In the genomic region with DNA sequence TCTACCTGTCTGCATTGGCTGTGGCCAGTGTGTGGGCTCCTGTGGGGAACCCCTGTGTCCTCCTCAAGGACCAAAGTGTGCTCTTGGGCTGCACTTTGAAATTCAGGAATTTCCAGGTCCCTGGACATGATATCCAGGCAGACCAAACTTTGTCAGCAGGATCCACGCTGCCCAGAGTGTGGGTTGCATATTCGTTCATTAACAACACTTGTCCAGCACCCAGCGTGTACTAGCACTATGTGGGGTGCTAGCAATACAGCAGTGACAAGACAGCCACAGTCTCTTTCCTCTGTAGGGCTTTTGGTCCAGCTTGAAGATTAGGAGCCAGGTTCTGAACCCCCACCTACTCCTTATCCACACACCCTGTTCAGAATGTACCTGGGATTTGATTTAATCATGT, we compare ENCODE assay signal across 7 cellular contexts.
"Had no signal": no experiment of that assay in that cellular context is flagged by ENCODE, and none has a peak within 500 bp of the region (broad histone marks: within the 10 kb centered on the region; RNA-seq: fewer than 3 reads in every experiment).

No MANE protein-coding gene starts in this region.

- H3K27ac ChIP-seq: HL-60 had no signal

- H3K27ac Mint-ChIP-seq: H9, IgD-negative memory B cell had no signal

- H3K4me3 Mint-ChIP-seq: H9, IgD-negative memory B cell had no signal

- DNase-seq: GOT3, HCEC 1CT, KBM-7 had no signal

- H3K36me3 Mint-ChIP-seq: IgD-negative memory B cell had no signal

- H3K4me1 Mint-ChIP-seq: IgD-negative memory B cell had no signal

- ATAC-seq: HepG2 had no signal
